ENCODE assay signal across 17 cellular contexts in the genomic region with DNA sequence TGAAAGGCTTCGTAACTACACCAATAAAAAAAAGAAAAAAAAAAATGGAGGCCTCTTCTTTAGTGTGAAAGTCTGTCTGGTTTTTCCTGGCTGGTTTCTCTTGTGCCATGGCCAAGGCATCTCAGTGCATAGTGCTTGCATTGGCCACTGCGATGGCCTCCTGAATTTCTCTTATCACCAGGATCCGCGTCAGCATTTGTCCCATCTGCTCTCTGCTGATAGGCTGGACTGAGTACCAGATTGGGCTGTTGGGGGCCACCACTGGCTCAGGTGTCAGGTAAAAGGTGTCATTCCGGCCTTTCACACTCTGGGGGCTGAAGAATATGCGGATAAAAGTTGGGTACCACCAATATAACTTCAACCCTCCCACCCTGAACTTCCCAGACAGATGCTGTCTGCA. TPM values are rescaled to one million over a fixed set of nuclear protein-coding genes. Genes with fewer than 3 reads are reported as not detected.
A peak's percentile ranks its signal among the peaks of the same experiment; 100 is the strongest.
DNase-seq lines count a peak whose midpoint lies in the region; ATAC-seq, FAIRE-seq and TF ChIP-seq lines count a peak whose summit lies in the region.
"Had no signal": no experiment of that assay in that cellular context is flagged by ENCODE, and none has a peak within 500 bp of the region (broad histone marks: within the 10 kb centered on the region; RNA-seq: fewer than 3 reads in every experiment).

No MANE protein-coding gene starts in this region.

- no peaks in the 10 kb centered on the region for H3K27me3 Mint-ChIP-seq in IgD-negative memory B cell
- H3K27me3 Mint-ChIP-seq in stimulated activated memory B cell treated with anti-CD40 and anti-IgM and Interleukin-4, amounts not matched to agents 10 μg/mL and 1 μg/mL and 100 μg/mL, for 72 hours, result no peaks in the 10 kb centered on the region

- H3K79me2 ChIP-seq in HepG2 (ENCODE audit: insufficient read depth, low read length), result peaks cover 13% of the 10 kb centered on the region

- H3K4me3 Mint-ChIP-seq in IgD-negative memory B cell, result peak overlapping the region in 1 of 4 donors; percentile 9
- H3K4me3 Mint-ChIP-seq in stimulated activated memory B cell treated with anti-CD40 and anti-IgM and Interleukin-4, amounts not matched to agents 10 μg/mL and 1 μg/mL and 100 μg/mL, for 72 hours, result no peak overlapping the region

- peaks cover under 1% of the 10 kb centered on the region for H3K36me3 Mint-ChIP-seq in IgD-negative memory B cell
- peaks cover 59% of the 10 kb centered on the region for H3K36me3 Mint-ChIP-seq in stimulated activated memory B cell treated with anti-CD40 and anti-IgM and Interleukin-4, amounts not matched to agents 10 μg/mL and 1 μg/mL and 100 μg/mL, for 72 hours

- H3K27ac Mint-ChIP-seq in IgD-negative memory B cell, result peak overlapping the region in 2 of 3 donors; percentile 79 to 98
- H3K27ac Mint-ChIP-seq in stimulated activated memory B cell treated with anti-CD40 and anti-IgM and Interleukin-4, amounts not matched to agents 10 μg/mL and 1 μg/mL and 100 μg/mL, for 72 hours, result peak overlapping the region; percentile 47

- no peaks in the 10 kb centered on the region for H3K27me3 ChIP-seq in HepG2 (ENCODE audit: control insufficient read depth in 1 of 2, insufficient read depth in 2 of 2, low read length in 2 of 2)
- H3K27me3 ChIP-seq in right lobe of liver, result no peaks in the 10 kb centered on the region
- no peaks in the 10 kb centered on the region for H3K27me3 ChIP-seq in esophagus muscularis mucosa
- H3K27me3 ChIP-seq: SJCRH30 had no signal

- in situ Hi-C loops in HepG2 (cut with HindIII; ENCODE audit: extremely low pct_ligation_motif_present, low pct_unique_long_range_greater_than_20kb), result no loop called here

- no peaks in the 10 kb centered on the region for H3K9me3 ChIP-seq in HepG2 (ENCODE audit: low read length)
- no peaks in the 10 kb centered on the region for H3K9me3 ChIP-seq in right lobe of liver
- no peaks in the 10 kb centered on the region for H3K9me3 ChIP-seq in esophagus muscularis mucosa
- H3K9me3 ChIP-seq: SJCRH30 had no signal

- BruUV-seq in HepG2 (replicated peaks; lab: Mats Ljungman, UMichigan), result no TSS peak

- POLR2A ChIA-PET in HepG2 (lab: Yijun Ruan, JAX), result interaction anchor here (1.3 to 1.8 kb wide), 2 partner anchors 9 to 10 kb away, joined by 3 to 12 read pairs; a partner anchor contains a TSS

- intact Hi-C loops in HepG2 (cut with micrococcal nuclease; ENCODE audit: unreplicated experiment) (no loop called here), right lobe of liver (cut with DNase I) (no loop called here), esophagus muscularis mucosa (cut with DNase I) (loop anchor here (5.0 kb wide), 1 partner anchor 62 kb away; a partner anchor contains a TSS)

- no peak for DNase-seq in HepG2 (ENCODE audit: low spot score)
- DNase-seq in right lobe of liver, result no peak
- DNase-seq in esophagus muscularis mucosa (ENCODE audit: extremely low spot score), result no peak
- DNase-seq in NCI-H1436 (lab: John Stamatoyannopoulos, UW), result no peak
- no peak for DNase-seq in D341Med (ENCODE audit: low spot score)
- DNase-seq: AML-193; DMS 273 treated with DMSO at 0.1 percent for 48 hours; NCI-H1436 treated with DMSO at 0.1 percent for 48 hours; NCI-H82; PC-3; SJCRH30; stimulated activated CD4-positive, alpha-beta T cell treated with anti-CD3 and anti-CD28 coated beads, Interleukin-4, amount 100 ng/mL, for 1 hour; T-helper 9 cell had no signal

- TF ChIP-seq CTCF in HepG2 (CRISPR knock-in tag; IDR thresholded peaks at IDR 0.05), result no peak
- TF ChIP-seq CTCF in right lobe of liver (IDR thresholded peaks at IDR 0.05), result no peak
- no peak for TF ChIP-seq CTCF in esophagus muscularis mucosa (IDR thresholded peaks at IDR 0.05)

- no peak for TF ChIP-seq RAD21 in HepG2 (CRISPR knock-in tag; IDR thresholded peaks at IDR 0.05)

- H2AFZ ChIP-seq in HepG2 (ENCODE audit: low read length), result no peak overlapping the region

- no peak overlapping the region for H3K9ac ChIP-seq in HepG2 (ENCODE audit: insufficient read depth, low read depth, low read length)

- TF ChIP-seq EP300 in HepG2 (IDR thresholded peaks at IDR 0.05; ENCODE audit: low read depth in 2 of 2, low read length in 2 of 2), result no peak
- TF ChIP-seq EP300 in HepG2 (CRISPR knock-in tag; IDR thresholded peaks at IDR 0.05; ENCODE audit: borderline replicate concordance), result no peak
- TF ChIP-seq EP300 in esophagus muscularis mucosa (IDR thresholded peaks at IDR 0.05), result no peak

- H3K4me2 ChIP-seq in HepG2 (ENCODE audit: low read depth, low read length), result no peak overlapping the region

- WGBS in HepG2 (ENCODE audit: low lambda C conversion rate), result 96% methylated on average over 6 of the region's 6 CpGs
- WGBS in right lobe of liver (ENCODE audit: insufficient coverage, low coverage, low lambda C conversion rate, missing lambda C conversion rate), result 72% methylated on average over 4 of the region's 6 CpGs
- WGBS in esophagus muscularis mucosa, result 86% methylated on average over 6 of the region's 6 CpGs

- CTCF ChIA-PET in HepG2 (lab: Yijun Ruan, JAX; ENCODE audit: low intra/inter-chr PET ratio, low total read pairs), result no interaction called here

- peaks cover 13 to 29% (median 17%) of the 10 kb centered on the region in 3 donors for H3K4me1 Mint-ChIP-seq in IgD-negative memory B cell
- H3K4me1 Mint-ChIP-seq in stimulated activated memory B cell treated with anti-CD40 and anti-IgM and Interleukin-4, amounts not matched to agents 10 μg/mL and 1 μg/mL and 100 μg/mL, for 72 hours, result peaks cover 46% of the 10 kb centered on the region

- FAIRE-seq in HepG2 (lab: Jason Lieb, UNC), result no peak
- FAIRE-seq: GM12891 had no signal

- TF ChIP-seq POLR2A in HepG2 (IDR thresholded peaks at IDR 0.05; ENCODE audit: insufficient read depth in 1 of 2, low read depth in 2 of 2, low read length in 2 of 2) (no peak), right lobe of liver (IDR thresholded peaks at IDR 0.05) (no peak), esophagus muscularis mucosa (IDR thresholded peaks at IDR 0.05; ENCODE audit: low read depth) (no peak)

- peaks cover 33% of the 10 kb centered on the region for H3K4me1 ChIP-seq in HepG2 (ENCODE audit: insufficient read depth, low read length)
- peaks cover 0 to 9% (median 4%) of the 10 kb centered on the region in 4 donors for H3K4me1 ChIP-seq in right lobe of liver
- peaks cover 13 to 37% (median 26%) of the 10 kb centered on the region in 4 donors for H3K4me1 ChIP-seq in esophagus muscularis mucosa

- H3K9me3 Mint-ChIP-seq in IgD-negative memory B cell, result no peaks in the 10 kb centered on the region
- no peaks in the 10 kb centered on the region for H3K9me3 Mint-ChIP-seq in stimulated activated memory B cell treated with anti-CD40 and anti-IgM and Interleukin-4, amounts not matched to agents 10 μg/mL and 1 μg/mL and 100 μg/mL, for 72 hours

- H3K4me3 ChIP-seq in HepG2 (replicated peaks in 1 of 3; ENCODE audit: insufficient read depth in 1 of 3, low read depth in 2 of 3, low read length in 3 of 3), result no peak overlapping the region
- no peak overlapping the region for H3K4me3 ChIP-seq in right lobe of liver
- no peak overlapping the region for H3K4me3 ChIP-seq in esophagus muscularis mucosa
- H3K4me3 ChIP-seq: SJCRH30 had no signal

- H3K36me3 ChIP-seq in HepG2 (replicated peaks in 1 of 2; ENCODE audit: control insufficient read depth in 1 of 2, insufficient read depth in 2 of 2, low read length in 2 of 2), result peaks cover 22 to 62% of the 10 kb centered on the region in 2 experiments
- H3K36me3 ChIP-seq in right lobe of liver, result peaks cover 0 to 49% (median 15%) of the 10 kb centered on the region in 4 donors
- H3K36me3 ChIP-seq in esophagus muscularis mucosa, result peaks cover 26 to 81% (median 72%) of the 10 kb centered on the region in 4 donors

- H4K20me1 ChIP-seq in HepG2 (ENCODE audit: insufficient read depth, low read length), result no peaks in the 10 kb centered on the region

- no peak for ATAC-seq in HepG2
- ATAC-seq in right lobe of liver, result no peak
- no peak for ATAC-seq in stimulated activated memory B cell treated with anti-CD40 and anti-IgM and Interleukin-4, amounts not matched to agents 10 μg/mL and 1 μg/mL and 100 μg/mL, for 72 hours
- ATAC-seq in HG02840 (IDR thresholded peaks at IDR 0.05; ENCODE audit: low FRiP score, unreplicated experiment), result no peak
- ATAC-seq: PC-3 had no signal

- H3K27ac ChIP-seq in HepG2 (ENCODE audit: extremely low read length, insufficient read depth, low read length) (no peak overlapping the region), right lobe of liver (no peak overlapping the region), esophagus muscularis mucosa (replicated peaks in 1 of 4) (peak overlapping the region; percentile 93 to 98 (median 94))
- H3K27ac ChIP-seq: SJCRH30 had no signal

RNA-seq across cellular contexts. Expression of a gene that starts 1.1 kb away (rescaled TPM):
- total RNA-seq in HepG2 (2016; rRNA removed; fragmentation: Illumina TruSeq; extraction: Trizol) (260 and 344 TPM in 2 replicates), right lobe of liver (10 to 100 TPM; 32.0 to 57.3 (median 39.0) TPM), esophagus muscularis mucosa (100 to 1,000 TPM in 3 of 4 donors, 10 to 100 TPM in 1; 71.0 to 174 (median 123) TPM)
- total RNA-seq in HepG2 (2016; cell fraction: cytosol; rRNA removed; fragmentation: Illumina TruSeq; extraction: Trizol; ENCODE audit: low read depth), result 94.1 and 106 TPM in 2 replicates
- total RNA-seq in HepG2 (2016; cell fraction: insoluble cytoplasmic fraction; rRNA removed; fragmentation: Illumina TruSeq; extraction: Trizol), result 263 and 346 TPM in 2 replicates
- 186 and 193 TPM in 2 replicates for total RNA-seq in HepG2 (2016; cell fraction: membrane; rRNA removed; fragmentation: Illumina TruSeq; extraction: Trizol)
- total RNA-seq in HepG2 (2016; cell fraction: nucleus; rRNA removed; fragmentation: Illumina TruSeq; extraction: Trizol), result 117 and 127 TPM in 2 replicates
- polyA plus RNA-seq in HepG2 (2011; rRNA removed) (248 and 252 TPM in 2 replicates), IgD-negative memory B cell (96.7 TPM)
- 227 and 254 TPM in 2 replicates for polyA plus RNA-seq in HepG2 (2011; cell fraction: cytosol; rRNA removed)
- polyA plus RNA-seq in HepG2 (2011; cell fraction: nucleus; rRNA removed), result 167 and 184 TPM in 2 replicates
- 171 and 213 TPM in 2 replicates for polyA plus RNA-seq in HepG2 (2012)
- 80.1 and 88.8 TPM in 2 replicates for polyA plus RNA-seq in HepG2 (2016; cell fraction: cytosol; fragmentation: Illumina TruSeq; extraction: Trizol; ENCODE audit: low read depth)
- polyA plus RNA-seq in HepG2 (2016; cell fraction: insoluble cytoplasmic fraction; fragmentation: Illumina TruSeq; extraction: Trizol; ENCODE audit: low read depth), result 319 and 340 TPM in 2 replicates
- polyA plus RNA-seq in HepG2 (2016; cell fraction: membrane; fragmentation: Illumina TruSeq; extraction: Trizol; ENCODE audit: low read depth), result 142 and 165 TPM in 2 replicates
- 169 and 178 TPM in 2 replicates for polyA plus RNA-seq in HepG2 (2016; cell fraction: nucleus; fragmentation: Illumina TruSeq; extraction: Trizol; ENCODE audit: insufficient read depth, low read depth)
- 431 and 698 TPM in 2 replicates for polyA minus RNA-seq in HepG2 (2011; rRNA and poly(A)+ RNA removed; ENCODE audit: low replicate concordance)
- 171 and 193 TPM in 2 replicates for polyA minus RNA-seq in HepG2 (2011; cell fraction: cytosol; rRNA and poly(A)+ RNA removed)
- polyA minus RNA-seq in HepG2 (2011; cell fraction: nucleus; rRNA and poly(A)+ RNA removed), result 84.5 and 109 TPM in 2 replicates

RNA-seq across cellular contexts. Expression of a gene that starts 8.4 kb away (rescaled TPM):
- 50.0 and 51.9 TPM in 2 replicates for total RNA-seq in HepG2 (2016; rRNA removed; fragmentation: Illumina TruSeq; extraction: Trizol)
- 26.9 and 32.9 TPM in 2 replicates for total RNA-seq in HepG2 (2016; cell fraction: cytosol; rRNA removed; fragmentation: Illumina TruSeq; extraction: Trizol; ENCODE audit: low read depth)
- total RNA-seq in HepG2 (2016; cell fraction: insoluble cytoplasmic fraction; rRNA removed; fragmentation: Illumina TruSeq; extraction: Trizol), result 52.3 and 61.1 TPM in 2 replicates
- 26.1 and 38.8 TPM in 2 replicates for total RNA-seq in HepG2 (2016; cell fraction: membrane; rRNA removed; fragmentation: Illumina TruSeq; extraction: Trizol)
- total RNA-seq in HepG2 (2016; cell fraction: nucleus; rRNA removed; fragmentation: Illumina TruSeq; extraction: Trizol), result 24.4 and 30.9 TPM in 2 replicates
- polyA plus RNA-seq in HepG2 (2011; rRNA removed), result 39.0 and 42.0 TPM in 2 replicates
- 32.1 and 56.3 TPM in 2 replicates for polyA plus RNA-seq in HepG2 (2011; cell fraction: cytosol; rRNA removed)
- polyA plus RNA-seq in HepG2 (2011; cell fraction: nucleus; rRNA removed), result 29.5 and 32.3 TPM in 2 replicates
- polyA plus RNA-seq in HepG2 (2012), result 31.0 and 39.6 TPM in 2 replicates
- polyA plus RNA-seq in HepG2 (2016; cell fraction: cytosol; fragmentation: Illumina TruSeq; extraction: Trizol; ENCODE audit: low read depth), result 31.0 and 36.1 TPM in 2 replicates
- 63.6 and 69.8 TPM in 2 replicates for polyA plus RNA-seq in HepG2 (2016; cell fraction: insoluble cytoplasmic fraction; fragmentation: Illumina TruSeq; extraction: Trizol; ENCODE audit: low read depth)
- 28.9 and 36.0 TPM in 2 replicates for polyA plus RNA-seq in HepG2 (2016; cell fraction: membrane; fragmentation: Illumina TruSeq; extraction: Trizol; ENCODE audit: low read depth)
- polyA plus RNA-seq in HepG2 (2016; cell fraction: nucleus; fragmentation: Illumina TruSeq; extraction: Trizol; ENCODE audit: insufficient read depth, low read depth), result 39.0 and 43.6 TPM in 2 replicates
- polyA minus RNA-seq in HepG2 (2011; rRNA and poly(A)+ RNA removed; ENCODE audit: low replicate concordance), result 70.8 and 119 TPM in 2 replicates
- 23.8 and 35.3 TPM in 2 replicates for polyA minus RNA-seq in HepG2 (2011; cell fraction: cytosol; rRNA and poly(A)+ RNA removed)
- polyA minus RNA-seq in HepG2 (2011; cell fraction: nucleus; rRNA and poly(A)+ RNA removed), result 27.4 and 27.9 TPM in 2 replicates
- total RNA-seq in right lobe of liver, result 100 to 1,000 TPM in 1 of 6 experiments, 10 to 100 TPM in 5; 39.2 to 100 (median 44.8) TPM
- polyA plus RNA-seq in IgD-negative memory B cell, result 188 TPM
- 100 to 1,000 TPM in 3 of 4 donors, 10 to 100 TPM in 1; 90.9 to 142 (median 116) TPM for total RNA-seq in esophagus muscularis mucosa

RNA-seq across cellular contexts. Expression of a gene that starts 12.0 kb away (rescaled TPM):
- total RNA-seq in HepG2 (2016; rRNA removed; fragmentation: Illumina TruSeq; extraction: Trizol) (18.3 and 19.9 TPM in 2 replicates), right lobe of liver (10 to 100 TPM in 2 of 6 experiments, 1 to 10 TPM in 4; 7.5 to 17.0 (median 8.1) TPM), esophagus muscularis mucosa (10 to 100 TPM; 12.4 to 31.5 (median 20.1) TPM)
- total RNA-seq in HepG2 (2016; cell fraction: cytosol; rRNA removed; fragmentation: Illumina TruSeq; extraction: Trizol; ENCODE audit: low read depth), result 8.0 and 9.1 TPM in 2 replicates
- 17.2 and 17.7 TPM in 2 replicates for total RNA-seq in HepG2 (2016; cell fraction: insoluble cytoplasmic fraction; rRNA removed; fragmentation: Illumina TruSeq; extraction: Trizol)
- 13.3 and 16.1 TPM in 2 replicates for total RNA-seq in HepG2 (2016; cell fraction: membrane; rRNA removed; fragmentation: Illumina TruSeq; extraction: Trizol)
- 12.3 and 12.5 TPM in 2 replicates for total RNA-seq in HepG2 (2016; cell fraction: nucleus; rRNA removed; fragmentation: Illumina TruSeq; extraction: Trizol)
- polyA plus RNA-seq in HepG2 (2011; rRNA removed) (31.7 and 36.5 TPM in 2 replicates), IgD-negative memory B cell (25.4 TPM)
- polyA plus RNA-seq in HepG2 (2011; cell fraction: cytosol; rRNA removed), result 28.5 and 42.5 TPM in 2 replicates
- 69.2 and 85.2 TPM in 2 replicates for polyA plus RNA-seq in HepG2 (2011; cell fraction: nucleus; rRNA removed)
- polyA plus RNA-seq in HepG2 (2012), result 10.7 and 12.1 TPM in 2 replicates
- polyA plus RNA-seq in HepG2 (2016; cell fraction: cytosol; fragmentation: Illumina TruSeq; extraction: Trizol; ENCODE audit: low read depth), result 6.0 and 7.7 TPM in 2 replicates
- polyA plus RNA-seq in HepG2 (2016; cell fraction: insoluble cytoplasmic fraction; fragmentation: Illumina TruSeq; extraction: Trizol; ENCODE audit: low read depth), result 16.3 and 17.2 TPM in 2 replicates
- 10.6 and 11.7 TPM in 2 replicates for polyA plus RNA-seq in HepG2 (2016; cell fraction: membrane; fragmentation: Illumina TruSeq; extraction: Trizol; ENCODE audit: low read depth)
- 23.7 and 24.6 TPM in 2 replicates for polyA plus RNA-seq in HepG2 (2016; cell fraction: nucleus; fragmentation: Illumina TruSeq; extraction: Trizol; ENCODE audit: insufficient read depth, low read depth)
- 62.8 and 69.7 TPM in 2 replicates for polyA minus RNA-seq in HepG2 (2011; rRNA and poly(A)+ RNA removed; ENCODE audit: low replicate concordance)
- 9.5 and 20.9 TPM in 2 replicates for polyA minus RNA-seq in HepG2 (2011; cell fraction: cytosol; rRNA and poly(A)+ RNA removed)
- 11.2 and 17.4 TPM in 2 replicates for polyA minus RNA-seq in HepG2 (2011; cell fraction: nucleus; rRNA and poly(A)+ RNA removed)

RNA-seq across cellular contexts. Expression of a gene that starts 23.1 kb away (rescaled TPM):
- total RNA-seq in HepG2 (2016; rRNA removed; fragmentation: Illumina TruSeq; extraction: Trizol) (71.2 and 73.4 TPM in 2 replicates), right lobe of liver (10 to 100 TPM; 35.7 to 72.9 (median 65.4) TPM), esophagus muscularis mucosa (100 to 1,000 TPM in 1 of 4 donors, 10 to 100 TPM in 3; 77.2 to 101 (median 89.0) TPM)
- total RNA-seq in HepG2 (2016; cell fraction: cytosol; rRNA removed; fragmentation: Illumina TruSeq; extraction: Trizol; ENCODE audit: low read depth), result 3.5 and 5.3 TPM in 2 replicates
- total RNA-seq in HepG2 (2016; cell fraction: insoluble cytoplasmic fraction; rRNA removed; fragmentation: Illumina TruSeq; extraction: Trizol), result 62.0 and 83.0 TPM in 2 replicates
- total RNA-seq in HepG2 (2016; cell fraction: membrane; rRNA removed; fragmentation: Illumina TruSeq; extraction: Trizol), result 11.9 and 16.0 TPM in 2 replicates
- total RNA-seq in HepG2 (2016; cell fraction: nucleus; rRNA removed; fragmentation: Illumina TruSeq; extraction: Trizol), result 75.4 and 75.5 TPM in 2 replicates
- polyA plus RNA-seq in HepG2 (2011; rRNA removed) (139 and 187 TPM in 2 replicates), IgD-negative memory B cell (81.4 TPM)
- 54.1 and 69.9 TPM in 2 replicates for polyA plus RNA-seq in HepG2 (2011; cell fraction: cytosol; rRNA removed)
- polyA plus RNA-seq in HepG2 (2011; cell fraction: nucleus; rRNA removed), result 948 and 1,074 TPM in 2 replicates
- polyA plus RNA-seq in HepG2 (2012), result 82.4 and 107 TPM in 2 replicates
- polyA plus RNA-seq in HepG2 (2016; cell fraction: cytosol; fragmentation: Illumina TruSeq; extraction: Trizol; ENCODE audit: low read depth), result 3.7 and 3.8 TPM in 2 replicates
- 65.3 and 72.1 TPM in 2 replicates for polyA plus RNA-seq in HepG2 (2016; cell fraction: insoluble cytoplasmic fraction; fragmentation: Illumina TruSeq; extraction: Trizol; ENCODE audit: low read depth)
- polyA plus RNA-seq in HepG2 (2016; cell fraction: membrane; fragmentation: Illumina TruSeq; extraction: Trizol; ENCODE audit: low read depth), result 8.5 and 9.3 TPM in 2 replicates
- polyA plus RNA-seq in HepG2 (2016; cell fraction: nucleus; fragmentation: Illumina TruSeq; extraction: Trizol; ENCODE audit: insufficient read depth, low read depth), result 267 and 275 TPM in 2 replicates
- 181 and 224 TPM in 2 replicates for polyA minus RNA-seq in HepG2 (2011; rRNA and poly(A)+ RNA removed; ENCODE audit: low replicate concordance)
- polyA minus RNA-seq in HepG2 (2011; cell fraction: cytosol; rRNA and poly(A)+ RNA removed), result 39.8 and 50.4 TPM in 2 replicates
- 60.6 and 69.1 TPM in 2 replicates for polyA minus RNA-seq in HepG2 (2011; cell fraction: nucleus; rRNA and poly(A)+ RNA removed)

RNA-seq across cellular contexts. Expression of a gene that starts 40.3 kb away (rescaled TPM):
- total RNA-seq in HepG2 (2016; rRNA removed; fragmentation: Illumina TruSeq; extraction: Trizol), result not detected in 2 replicates
- total RNA-seq in HepG2 (2016; cell fraction: cytosol; rRNA removed; fragmentation: Illumina TruSeq; extraction: Trizol; ENCODE audit: low read depth), result not detected in 2 replicates
- total RNA-seq in HepG2 (2016; cell fraction: insoluble cytoplasmic fraction; rRNA removed; fragmentation: Illumina TruSeq; extraction: Trizol), result 0.09 TPM in 1 of 2 replicates, not detected in the other
- not detected in 2 replicates for total RNA-seq in HepG2 (2016; cell fraction: membrane; rRNA removed; fragmentation: Illumina TruSeq; extraction: Trizol)
- 0.09 TPM in 1 of 2 replicates, not detected in the other for total RNA-seq in HepG2 (2016; cell fraction: nucleus; rRNA removed; fragmentation: Illumina TruSeq; extraction: Trizol)
- polyA plus RNA-seq in HepG2 (2011; rRNA removed), result 0.01 TPM in 1 of 2 replicates, not detected in the other
- 0.07 TPM in 1 of 2 replicates, not detected in the other for polyA plus RNA-seq in HepG2 (2011; cell fraction: cytosol; rRNA removed)
- 0.29 and 0.38 TPM in 2 replicates for polyA plus RNA-seq in HepG2 (2011; cell fraction: nucleus; rRNA removed)
- polyA plus RNA-seq in HepG2 (2012), result 0.16 TPM in 1 of 2 replicates, not detected in the other
- polyA plus RNA-seq in HepG2 (2016; cell fraction: cytosol; fragmentation: Illumina TruSeq; extraction: Trizol; ENCODE audit: low read depth), result not detected in 2 replicates
- not detected in 2 replicates for polyA plus RNA-seq in HepG2 (2016; cell fraction: insoluble cytoplasmic fraction; fragmentation: Illumina TruSeq; extraction: Trizol; ENCODE audit: low read depth)
- polyA plus RNA-seq in HepG2 (2016; cell fraction: membrane; fragmentation: Illumina TruSeq; extraction: Trizol; ENCODE audit: low read depth), result not detected in 2 replicates
- not detected in 2 replicates for polyA plus RNA-seq in HepG2 (2016; cell fraction: nucleus; fragmentation: Illumina TruSeq; extraction: Trizol; ENCODE audit: insufficient read depth, low read depth)
- 0.24 and 77.8 TPM in 2 replicates for polyA minus RNA-seq in HepG2 (2011; rRNA and poly(A)+ RNA removed; ENCODE audit: low replicate concordance)
- 2.1 and 2.3 TPM in 2 replicates for polyA minus RNA-seq in HepG2 (2011; cell fraction: cytosol; rRNA and poly(A)+ RNA removed)
- polyA minus RNA-seq in HepG2 (2011; cell fraction: nucleus; rRNA and poly(A)+ RNA removed), result 1.5 and 2.2 TPM in 2 replicates
- total RNA-seq in right lobe of liver, result 10 to 100 TPM in 5 of 6 experiments, 1 to 10 TPM in 1; 7.7 to 19.2 (median 11.1) TPM
- 20.4 TPM for polyA plus RNA-seq in IgD-negative memory B cell
- 10 to 100 TPM; 25.3 to 46.4 (median 35.2) TPM for total RNA-seq in esophagus muscularis mucosa

Comparison
In these comparisons a context has a peak if more than half of its experiments do, and no peak if none do; other contexts are left out.
1. H3K27ac ChIP-seq: peak in esophagus muscularis mucosa (4 of 4); none in HepG2 (single experiment) and right lobe of liver (0 of 3).